ENCODE assay signal across 26 cellular contexts in the genomic region with DNA sequence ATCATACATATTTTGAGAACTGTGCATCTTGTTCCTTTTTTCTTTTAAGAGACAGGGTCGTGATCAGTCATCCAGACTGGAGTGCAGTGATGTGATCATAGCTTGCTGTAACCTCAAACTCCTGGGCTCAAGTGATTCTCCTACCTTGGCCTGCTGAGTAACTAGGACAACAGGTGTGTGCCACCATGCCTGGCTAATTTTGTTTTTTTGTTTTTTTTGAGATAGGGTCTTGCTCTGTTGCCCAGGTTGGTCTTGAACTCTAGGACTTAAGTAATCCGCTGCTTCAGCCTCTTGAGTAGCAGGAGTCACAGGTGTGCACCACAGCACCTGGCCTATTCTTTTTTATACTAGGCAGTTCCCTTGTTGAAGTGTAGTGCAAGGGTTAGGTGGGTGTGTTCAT. TPM values are rescaled to one million over a fixed set of nuclear protein-coding genes. Genes with fewer than 3 reads are reported as not detected.
A peak's percentile ranks its signal among the peaks of the same experiment; 100 is the strongest.
DNase-seq lines count a peak whose midpoint lies in the region; ATAC-seq and TF ChIP-seq lines count a peak whose summit lies in the region.
"Had no signal": no experiment of that assay in that cellular context is flagged by ENCODE, and none has a peak within 500 bp of the region (broad histone marks: within the 10 kb centered on the region; RNA-seq: fewer than 3 reads in every experiment).

No MANE protein-coding gene starts in this region.

- no peak for ATAC-seq in activated T-cell treated with anti-CD3 and anti-CD28 coated beads, Interleukin-2, amount 50 U/mL, for 72 hours (replicated peaks in 1 of 2)
- ATAC-seq in activated T-cell treated with anti-CD3 and anti-CD28 coated beads, Interleukin-2, amount 50 U/mL, for 4 hours = no peak
- ATAC-seq in left colon (peak; percentile 45), GM21447 (IDR thresholded peaks at IDR 0.05; ENCODE audit: unreplicated experiment) (no peak)
- no peak for ATAC-seq in stimulated activated naive B cell treated with anti-CD40 and anti-IgM and Interleukin-4, amounts not matched to agents 10 μg/mL and 1 μg/mL and 100 μg/mL, for 72 hours (replicated peaks)
- ATAC-seq: PC-3, SK-N-SH treated with all-trans-retinoic acid at 6 μM for 48 hours had no signal

- peak overlapping the region; percentile 85 for H3K27ac ChIP-seq in OCI-LY1 (ENCODE audit: low read depth, low read length, poor library complexity, severe bottlenecking)
- H3K27ac ChIP-seq: HL-60 had no signal

- peaks cover 0 to 9% of the 10 kb centered on the region in 2 donors for H3K9me3 Mint-ChIP-seq in activated T-cell treated with anti-CD3 and anti-CD28 coated beads, Interleukin-2, amount 50 U/mL, for 72 hours
- peaks cover 9% of the 10 kb centered on the region for H3K9me3 Mint-ChIP-seq in activated T-cell treated with anti-CD3 and anti-CD28 coated beads, Interleukin-2, amount 50 U/mL, for 4 hours
- H3K9me3 Mint-ChIP-seq in stimulated activated naive B cell treated with anti-CD40 and anti-IgM and Interleukin-4, amounts not matched to agents 10 μg/mL and 1 μg/mL and 100 μg/mL, for 72 hours = peaks cover 2 to 8% of the 10 kb centered on the region in 2 donors
- H3K9me3 Mint-ChIP-seq: CD8-positive, alpha-beta T cell had no signal

- H3K27me3 Mint-ChIP-seq in activated T-cell treated with anti-CD3 and anti-CD28 coated beads, Interleukin-2, amount 50 U/mL, for 72 hours (ENCODE audit: low read depth) = no peaks in the 10 kb centered on the region
- no peaks in the 10 kb centered on the region for H3K27me3 Mint-ChIP-seq in activated T-cell treated with anti-CD3 and anti-CD28 coated beads, Interleukin-2, amount 50 U/mL, for 4 hours (ENCODE audit: low read depth)
- no peaks in the 10 kb centered on the region for H3K27me3 Mint-ChIP-seq in stimulated activated naive B cell treated with anti-CD40 and anti-IgM and Interleukin-4, amounts not matched to agents 10 μg/mL and 1 μg/mL and 100 μg/mL, for 72 hours

- no peak overlapping the region for H3K4me3 ChIP-seq in OCI-LY1 (ENCODE audit: low read depth, low read length, poor library complexity, severe bottlenecking)

- H3K4me3 Mint-ChIP-seq in activated T-cell treated with anti-CD3 and anti-CD28 coated beads, Interleukin-2, amount 50 U/mL, for 72 hours = no peak overlapping the region
- no peak overlapping the region for H3K4me3 Mint-ChIP-seq in activated T-cell treated with anti-CD3 and anti-CD28 coated beads, Interleukin-2, amount 50 U/mL, for 4 hours
- H3K4me3 Mint-ChIP-seq in stimulated activated naive B cell treated with anti-CD40 and anti-IgM and Interleukin-4, amounts not matched to agents 10 μg/mL and 1 μg/mL and 100 μg/mL, for 72 hours = no peak overlapping the region

- H3K36me3 Mint-ChIP-seq in activated T-cell treated with anti-CD3 and anti-CD28 coated beads, Interleukin-2, amount 50 U/mL, for 72 hours (ENCODE audit: insufficient read depth in 2 of 2) = peaks cover 3 to 39% of the 10 kb centered on the region in 2 donors
- peaks cover 6% of the 10 kb centered on the region for H3K36me3 Mint-ChIP-seq in activated T-cell treated with anti-CD3 and anti-CD28 coated beads, Interleukin-2, amount 50 U/mL, for 4 hours (ENCODE audit: insufficient read depth)
- peaks cover 5 to 30% of the 10 kb centered on the region in 2 donors for H3K36me3 Mint-ChIP-seq in stimulated activated naive B cell treated with anti-CD40 and anti-IgM and Interleukin-4, amounts not matched to agents 10 μg/mL and 1 μg/mL and 100 μg/mL, for 72 hours

- no peak overlapping the region for H2AFZ ChIP-seq in OCI-LY1 (ENCODE audit: low read length)

- H3K4me1 ChIP-seq in OCI-LY1 (ENCODE audit: insufficient read depth, low read length, severe bottlenecking) = peaks cover 41% of the 10 kb centered on the region
- H3K4me1 ChIP-seq: BE2C had no signal

- no peak overlapping the region for H3K9ac ChIP-seq in OCI-LY1 (ENCODE audit: low read length)

- peaks cover 85% of the 10 kb centered on the region for H3K79me2 ChIP-seq in OCI-LY1 (ENCODE audit: insufficient read depth, low read length)

- peak overlapping the region; percentile 63 for H3K27ac Mint-ChIP-seq in activated T-cell treated with anti-CD3 and anti-CD28 coated beads, Interleukin-2, amount 50 U/mL, for 72 hours
- peak overlapping the region; percentile 17 for H3K27ac Mint-ChIP-seq in stimulated activated naive B cell treated with anti-CD40 and anti-IgM and Interleukin-4, amounts not matched to agents 10 μg/mL and 1 μg/mL and 100 μg/mL, for 72 hours
- H3K27ac Mint-ChIP-seq: CD8-positive, alpha-beta T cell had no signal

- H3K4me2 ChIP-seq in OCI-LY1 (ENCODE audit: low read length) = peak overlapping the region; percentile 46; the same call in 1 of the 2 replicates

- intact Hi-C loops in left colon (cut with DNase I, micrococcal nuclease) = no loop called here

- DNase-seq in activated T-cell treated with anti-CD3 and anti-CD28 coated beads, Interleukin-2, amount 50 U/mL, for 72 hours = no peak
- DNase-seq in activated T-cell treated with anti-CD3 and anti-CD28 coated beads, Interleukin-2, amount 50 U/mL, for 4 hours = no peak
- DNase-seq in left colon (no peak), iPS-NIHi11 (ENCODE audit: low spot score) (no peak), cerebellum (ENCODE audit: low spot score) (no peak)
- no peak for DNase-seq in stimulated activated naive B cell treated with anti-CD40 and anti-IgM and Interleukin-4, amounts not matched to agents 10 μg/mL and 1 μg/mL and 100 μg/mL, for 72 hours
- DNase-seq: BE2C; CD8-positive, alpha-beta T cell; DMS53; IMR-90; Kasumi-1; MM.1S; NCI-H1105; NCI-H1694 treated with DMSO at 0.1 percent for 48 hours; NCI-H510A treated with DMSO at 0.1 percent for 48 hours; NCI-H82; PC-3; RPMI8226; SHP77 treated with DMSO at 0.1 percent for 48 hours had no signal

- H3K9me2 ChIP-seq in OCI-LY1 (ENCODE audit: low read depth, low read length) = no peaks in the 10 kb centered on the region

- peaks cover 3% of the 10 kb centered on the region; the same call in 1 of the 2 replicates for H3K9me3 ChIP-seq in OCI-LY1 (ENCODE audit: low read length)
- H3K9me3 ChIP-seq: BE2C had no signal

- no peaks in the 10 kb centered on the region for H4K20me1 ChIP-seq in OCI-LY1 (ENCODE audit: insufficient read depth, low read length)

- H3K36me3 ChIP-seq in OCI-LY1 (ENCODE audit: insufficient read depth, low read length) = no peaks in the 10 kb centered on the region; the same call in 1 of the 2 replicates
- H3K36me3 ChIP-seq: BE2C had no signal

- TF ChIP-seq CTCF in OCI-LY1 (IDR thresholded peaks at IDR 0.05; ENCODE audit: low read length) = no peak

- no peaks in the 10 kb centered on the region for H3F3A ChIP-seq in OCI-LY1 (ENCODE audit: insufficient read depth, low read length)

- no peaks in the 10 kb centered on the region for H3K27me3 ChIP-seq in OCI-LY1 (ENCODE audit: insufficient read depth, low read length)
- H3K27me3 ChIP-seq: BE2C had no signal

- peaks cover 54% of the 10 kb centered on the region for H3K4me1 Mint-ChIP-seq in activated T-cell treated with anti-CD3 and anti-CD28 coated beads, Interleukin-2, amount 50 U/mL, for 72 hours (ENCODE audit: low read depth)
- H3K4me1 Mint-ChIP-seq in activated T-cell treated with anti-CD3 and anti-CD28 coated beads, Interleukin-2, amount 50 U/mL, for 4 hours (ENCODE audit: low read depth) = peaks cover 40% of the 10 kb centered on the region
- H3K4me1 Mint-ChIP-seq in stimulated activated naive B cell treated with anti-CD40 and anti-IgM and Interleukin-4, amounts not matched to agents 10 μg/mL and 1 μg/mL and 100 μg/mL, for 72 hours = peaks cover 33 to 46% of the 10 kb centered on the region in 2 donors

RNA-seq across cellular contexts. Expression of gene KDM6A, which starts 24.6 kb away (rescaled TPM):
- 10 to 100 TPM; 36.4 to 51.0 TPM for total RNA-seq in activated T-cell treated with anti-CD3 and anti-CD28 coated beads, Interleukin-2, amount 50 U/mL, for 72 hours
- total RNA-seq in activated T-cell treated with anti-CD3 and anti-CD28 coated beads, Interleukin-2, amount 50 U/mL, for 4 hours = 10 to 100 TPM; 17.6 to 29.7 (median 21.5) TPM
- total RNA-seq in left colon (10 to 100 TPM; 38.5 to 42.2 TPM), cerebellum (63.2 TPM)

RNA-seq across cellular contexts. Expression of gene DUSP21, which starts 53.7 kb away (rescaled TPM):
- not detected for total RNA-seq in activated T-cell treated with anti-CD3 and anti-CD28 coated beads, Interleukin-2, amount 50 U/mL, for 72 hours
- total RNA-seq in activated T-cell treated with anti-CD3 and anti-CD28 coated beads, Interleukin-2, amount 50 U/mL, for 4 hours = not detected
- total RNA-seq in left colon = not detected
- not detected for total RNA-seq in cerebellum
- total RNA-seq: A172; CD8-positive, alpha-beta T cell; H4; HT1080; IMR-90; PC-3 had no signal
